Comparison of ENCODE assay signal across 17 cellular contexts in genomic region chr17:67415291-67415690, GRCh38. TPM values are rescaled to one million over a fixed set of nuclear protein-coding genes. Genes with fewer than 3 reads are reported as not detected.
DNase-seq lines count a peak whose midpoint lies in the region; ATAC-seq lines count a peak whose summit lies in the region.
"Had no signal": no experiment of that assay in that cellular context is flagged by ENCODE, and none has a peak within 500 bp of the region (broad histone marks: within the 10 kb centered on the region; RNA-seq: fewer than 3 reads in every experiment).

No MANE protein-coding gene starts in this region.

- no peak overlapping the region for H3K27ac ChIP-seq in CD4-positive, CD25-positive, alpha-beta regulatory T cell (ENCODE audit: insufficient read depth, low read length, poor library complexity, severe bottlenecking)

- no peaks in the 10 kb centered on the region for H3K36me3 ChIP-seq in CD4-positive, CD25-positive, alpha-beta regulatory T cell (ENCODE audit: control insufficient read depth, insufficient read depth, low read length)

- peaks cover 0 to 7% of the 10 kb centered on the region in 2 experiments for H3K9me3 ChIP-seq in CD4-positive, CD25-positive, alpha-beta regulatory T cell (ENCODE audit: control insufficient read depth in 2 of 2, low read length in 2 of 2)

- no peak for ATAC-seq in CD4-positive, CD25-positive, alpha-beta regulatory T cell (ENCODE audit: low read depth in 2 of 2)
- ATAC-seq in T-cell (replicated peaks in 1 of 4) = no peak
- ATAC-seq in naive thymus-derived CD8-positive, alpha-beta T cell = no peak

- CTCF ChIA-PET in T-cell (lab: Charles Lee) = interaction anchor here in 1 of 2 donors (0.5 kb wide), 1 partner anchor 37 kb away, joined by 3 read pairs; no protein-coding TSS in a partner anchor

- DNase-seq in activated CD8-positive, alpha-beta memory T cell treated with anti-CD3 and anti-CD28 coated beads for 24 hours = peak; percentile 33
- DNase-seq in activated CD8-positive, alpha-beta memory T cell treated with anti-CD3 and anti-CD28 coated beads, Interleukin-2, amount 50 U/mL, for 4 hours = no peak
- DNase-seq in CD4-positive, CD25-positive, alpha-beta regulatory T cell = no peak
- DNase-seq in T-cell (no peak), GDM1 (lab: John Stamatoyannopoulos, UW) (no peak), CD1c-positive myeloid dendritic cell (ENCODE audit: extremely low spot score) (no peak)
- no peak for DNase-seq in naive thymus-derived CD8-positive, alpha-beta T cell
- DNase-seq: H7, KG1, NCI-H1417, NCI-H187, NCI-H2107, NCI-H510A treated with DMSO at 0.1 percent for 48 hours, NCI-H774, OCI-M1, SHP77 had no signal

- POLR2A ChIA-PET in T-cell (lab: Charles Lee) = interaction anchor here in 1 of 2 donors (0.6 kb wide), 1 partner anchor 64 kb away, joined by 3 read pairs; no protein-coding TSS in a partner anchor
- POLR2A ChIA-PET in naive thymus-derived CD8-positive, alpha-beta T cell (lab: Charles Lee) = interaction anchor here (0.8 kb wide), 1 partner anchor 15 kb away, joined by 3 read pairs; no protein-coding TSS in a partner anchor

- peaks cover 0 to 8% (median 0%) of the 10 kb centered on the region in 7 donors for H3K9me3 Mint-ChIP-seq in CD4-positive, CD25-positive, alpha-beta regulatory T cell
- peaks cover 0 to 7% (median 0%) of the 10 kb centered on the region in 3 donors for H3K9me3 Mint-ChIP-seq in T-cell
- peaks cover 0 to 1% (median 0%) of the 10 kb centered on the region in 9 donors for H3K9me3 Mint-ChIP-seq in naive thymus-derived CD8-positive, alpha-beta T cell

- H3K27ac Mint-ChIP-seq in CD4-positive, CD25-positive, alpha-beta regulatory T cell = peak overlapping the region in 2 of 3 donors; percentile 5 to 72
- peak overlapping the region; percentile 50 for H3K27ac Mint-ChIP-seq in T-cell
- peak overlapping the region; percentile 4 to 94 (median 62) for H3K27ac Mint-ChIP-seq in naive thymus-derived CD8-positive, alpha-beta T cell
- H3K27ac Mint-ChIP-seq: B cell had no signal

- peaks cover 7% of the 10 kb centered on the region for H3K4me1 ChIP-seq in CD4-positive, CD25-positive, alpha-beta regulatory T cell (ENCODE audit: control insufficient read depth, insufficient read depth, low read length, poor library complexity, severe bottlenecking)

- H3K4me1 Mint-ChIP-seq in CD4-positive, CD25-positive, alpha-beta regulatory T cell = peaks cover 8 to 53% (median 26%) of the 10 kb centered on the region in 4 donors
- peaks cover 85 to 94% (median 91%) of the 10 kb centered on the region in 3 donors for H3K4me1 Mint-ChIP-seq in T-cell
- peaks cover 29 to 95% (median 80%) of the 10 kb centered on the region in 4 donors for H3K4me1 Mint-ChIP-seq in naive thymus-derived CD8-positive, alpha-beta T cell

- H3K4me3 ChIP-seq in CD4-positive, CD25-positive, alpha-beta regulatory T cell (ENCODE audit: low read depth, low read length) = no peak overlapping the region

- no peaks in the 10 kb centered on the region for H3K27me3 Mint-ChIP-seq in CD4-positive, CD25-positive, alpha-beta regulatory T cell
- H3K27me3 Mint-ChIP-seq in T-cell = no peaks in the 10 kb centered on the region
- no peaks in the 10 kb centered on the region for H3K27me3 Mint-ChIP-seq in naive thymus-derived CD8-positive, alpha-beta T cell
- H3K27me3 Mint-ChIP-seq: B cell had no signal

- H3K4me3 Mint-ChIP-seq in CD4-positive, CD25-positive, alpha-beta regulatory T cell = no peak overlapping the region
- H3K4me3 Mint-ChIP-seq in T-cell = no peak overlapping the region
- H3K4me3 Mint-ChIP-seq in naive thymus-derived CD8-positive, alpha-beta T cell = peak overlapping the region in 1 of 10 donors; percentile 37
- H3K4me3 Mint-ChIP-seq: B cell had no signal

- no peaks in the 10 kb centered on the region for H3K27me3 ChIP-seq in CD4-positive, CD25-positive, alpha-beta regulatory T cell (ENCODE audit: control insufficient read depth, insufficient read depth, low read length)

- no peaks in the 10 kb centered on the region for H3K36me3 Mint-ChIP-seq in CD4-positive, CD25-positive, alpha-beta regulatory T cell
- H3K36me3 Mint-ChIP-seq in T-cell = peaks cover 32% of the 10 kb centered on the region
- peaks cover 4 to 18% (median 5%) of the 10 kb centered on the region in 3 donors for H3K36me3 Mint-ChIP-seq in naive thymus-derived CD8-positive, alpha-beta T cell

RNA-seq across cellular contexts. Expression of gene PITPNC1, which starts 38.2 kb away (rescaled TPM):
- 47.9 TPM for total RNA-seq in CD4-positive, CD25-positive, alpha-beta regulatory T cell
- polyA plus RNA-seq in CD4-positive, CD25-positive, alpha-beta regulatory T cell = 10 to 100 TPM; 27.3 to 39.5 (median 39.0) TPM
- 100 to 1,000 TPM in 3 of 5 donors, 10 to 100 TPM in 2; 82.6 to 132 (median 111) TPM for total RNA-seq in T-cell
- total RNA-seq in naive thymus-derived CD8-positive, alpha-beta T cell = 100 to 1,000 TPM; 128 to 133 TPM
- polyA plus RNA-seq in naive thymus-derived CD8-positive, alpha-beta T cell = 100 to 1,000 TPM; 119 to 159 (median 125) TPM

RNA-seq across cellular contexts. Expression of gene PSMD12, which starts 48.9 kb away (rescaled TPM):
- total RNA-seq in CD4-positive, CD25-positive, alpha-beta regulatory T cell = 44.2 TPM
- 10 to 100 TPM; 31.7 to 42.7 (median 37.0) TPM for polyA plus RNA-seq in CD4-positive, CD25-positive, alpha-beta regulatory T cell
- 10 to 100 TPM; 28.1 to 49.9 (median 37.7) TPM for total RNA-seq in T-cell
- total RNA-seq in naive thymus-derived CD8-positive, alpha-beta T cell = 10 to 100 TPM; 44.6 to 45.4 TPM
- 10 to 100 TPM; 32.0 to 33.0 (median 32.5) TPM for polyA plus RNA-seq in naive thymus-derived CD8-positive, alpha-beta T cell
